ENCODE assay signal across 8 cellular contexts in the genomic region with DNA sequence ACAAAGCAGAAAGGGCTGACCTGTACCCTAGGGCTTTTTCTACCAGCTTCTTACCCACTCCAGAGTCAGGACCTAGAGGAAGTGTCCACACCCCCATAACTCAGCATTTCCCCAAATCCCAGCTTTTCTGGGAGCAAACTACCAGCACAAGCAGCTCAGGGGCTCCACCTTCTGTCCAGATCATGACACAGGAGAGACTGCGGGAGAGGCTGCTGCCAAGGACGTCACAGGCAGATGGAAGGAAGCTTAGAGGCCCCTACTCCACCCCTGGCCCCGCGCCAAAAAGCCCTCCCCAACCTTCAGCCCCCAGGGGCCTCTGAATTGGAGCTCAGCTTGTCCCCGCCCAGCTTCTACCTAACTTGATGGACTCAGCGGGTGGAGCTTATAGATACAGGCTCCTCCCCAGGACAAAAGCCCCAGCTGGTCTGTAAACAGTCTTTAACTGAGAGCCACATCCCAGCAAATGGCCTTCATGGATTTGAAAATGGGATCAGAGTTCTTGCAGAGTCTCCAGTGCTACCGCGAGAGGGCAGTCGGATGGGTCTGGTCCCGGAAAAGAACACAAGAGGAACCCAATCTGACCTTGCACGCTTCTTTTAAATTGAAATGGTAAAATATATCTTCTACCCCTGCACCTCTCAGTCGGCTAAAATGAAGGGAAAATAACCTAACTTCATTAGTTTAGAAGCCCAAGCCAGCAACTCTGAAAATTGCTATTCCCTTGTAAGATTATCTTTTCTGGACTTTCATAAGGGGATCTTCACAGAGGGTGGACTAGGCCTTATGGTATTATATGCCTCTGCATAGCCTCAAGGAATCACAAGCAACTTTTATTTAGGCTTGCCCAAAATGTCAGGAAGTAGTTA. TPM values are rescaled to one million over a fixed set of nuclear protein-coding genes. Genes with fewer than 3 reads are reported as not detected.
DNase-seq lines count a peak whose midpoint lies in the region; ATAC-seq and TF ChIP-seq lines count a peak whose summit lies in the region.

No MANE protein-coding gene starts in this region.

- WGBS in right lobe of liver (ENCODE audit: insufficient coverage, low coverage, low lambda C conversion rate, missing lambda C conversion rate), result 2% methylated on average over 12 of the region's 12 CpGs

- DNase-seq in NCI-H526 (lab: John Stamatoyannopoulos, UW), result peak; percentile 99
- peak; percentile 82 for DNase-seq in activated CD4-positive, alpha-beta T cell treated with anti-CD3 and anti-CD28 coated beads, Interleukin-2, amount 50 U/mL, for 4 hours
- peak; percentile 99 for DNase-seq in dermis microvascular lymphatic vessel endothelial cell (ENCODE audit: low read depth in 2 of 2)
- DNase-seq in right lobe of liver, result peak; percentile 98 to 99 (median 99)
- peak; percentile 86 to 91 for DNase-seq in stimulated activated CD4-positive, alpha-beta T cell treated with anti-CD3 and anti-CD28 coated beads, Interleukin-4, amount 100 ng/mL, for 48 hours (ENCODE audit: low read depth in 2 of 2)

- peak; percentile 26 for TF ChIP-seq POLR2A in right lobe of liver (IDR thresholded peaks at IDR 0.05)

- H3K27ac ChIP-seq in C4-2B (peak overlapping the region; percentile 90), right lobe of liver (peak overlapping the region; percentile 84 to 92 (median 90))

- TF ChIP-seq CTCF in C4-2B (conservative IDR thresholded peaks at IDR 0.05), result peak; percentile 90
- TF ChIP-seq CTCF in right lobe of liver (IDR thresholded peaks at IDR 0.05), result peak; percentile 43 to 65 (median 56)

- H3K27me3 ChIP-seq in right lobe of liver, result no peaks in the 10 kb centered on the region

- peak overlapping the region; percentile 64 to 88 (median 86) for H3K4me3 ChIP-seq in right lobe of liver

- intact Hi-C loops in right lobe of liver (cut with DNase I), result no loop called here

- H3K4me1 ChIP-seq in right lobe of liver, result peaks cover 0 to 36% (median 14%) of the 10 kb centered on the region in 4 donors

- H3K36me3 ChIP-seq in right lobe of liver, result peaks cover 3 to 46% (median 29%) of the 10 kb centered on the region in 4 donors

- ATAC-seq in GM19324 (IDR thresholded peaks at IDR 0.05; ENCODE audit: low FRiP score, unreplicated experiment), result peak; percentile 58
- ATAC-seq in HG03469 (IDR thresholded peaks at IDR 0.05; ENCODE audit: unreplicated experiment), result peak; percentile 32
- peak; percentile 75 to 87 (median 80) for ATAC-seq in right lobe of liver

- H3K9me3 ChIP-seq in right lobe of liver, result no peaks in the 10 kb centered on the region

RNA-seq across cellular contexts. Expression of a gene that starts 6.8 kb away (rescaled TPM):
- total RNA-seq in dermis microvascular lymphatic vessel endothelial cell (18.2 and 28.2 TPM in 2 replicates), right lobe of liver (10 to 100 TPM; 21.8 to 45.7 (median 33.4) TPM)

RNA-seq across cellular contexts. Expression of a gene that starts 8.9 kb away (rescaled TPM):
- total RNA-seq in dermis microvascular lymphatic vessel endothelial cell (504 and 583 TPM in 2 replicates), right lobe of liver (100 to 1,000 TPM; 346 to 535 (median 362) TPM)

RNA-seq across cellular contexts. Expression of a gene that starts 51.2 kb away (rescaled TPM):
- total RNA-seq in dermis microvascular lymphatic vessel endothelial cell (56.8 and 63.4 TPM in 2 replicates), right lobe of liver (100 to 1,000 TPM in 2 of 6 experiments, 10 to 100 TPM in 4; 70.0 to 184 (median 81.8) TPM)

Comparison
In these comparisons a context has a peak if more than half of its experiments do, and no peak if none do; other contexts are left out.
1. Peak in every context shown above with its lines: DNase-seq, ATAC-seq, H3K4me3 ChIP-seq and H3K27ac ChIP-seq.